ENCODE assay signal across 28 cellular contexts in genomic region chr2:96449174-96449573, GRCh38. TPM values are rescaled to one million over a fixed set of nuclear protein-coding genes. Genes with fewer than 3 reads are reported as not detected.
"Had no signal": no experiment of that assay in that cellular context is flagged by ENCODE, and none has a peak within 500 bp of the region (broad histone marks: within the 10 kb centered on the region; RNA-seq: fewer than 3 reads in every experiment).

No MANE protein-coding gene starts in this region.

- H3K36me3 ChIP-seq: gastrocnemius medialis, heart left ventricle, ovary, suprapubic skin, transverse colon, vagina had no signal

- H3K4me1 Mint-ChIP-seq: memory B cell; natural killer cell; stimulated activated naive CD8-positive, alpha-beta T cell treated with anti-CD3 and anti-CD28 coated beads, Interleukin-15, amount 100 ng/mL, for 72 hours had no signal

- H3K27ac ChIP-seq: dorsolateral prefrontal cortex, gastrocnemius medialis, hepatocyte, ovary, suprapubic skin, transverse colon, vagina had no signal

- H3K27me3 Mint-ChIP-seq: stimulated activated naive CD8-positive, alpha-beta T cell treated with anti-CD3 and anti-CD28 coated beads, Interleukin-15, amount 100 ng/mL, for 72 hours had no signal

- H3K27me3 ChIP-seq: dorsolateral prefrontal cortex, gastrocnemius medialis, heart left ventricle, hepatocyte, ovary, transverse colon, vagina had no signal

- H3K9me3 Mint-ChIP-seq: memory B cell, natural killer cell had no signal

- H3K79me2 ChIP-seq: hepatocyte had no signal

- H3K4me3 Mint-ChIP-seq: memory B cell; natural killer cell; stimulated activated naive CD8-positive, alpha-beta T cell treated with anti-CD3 and anti-CD28 coated beads, Interleukin-15, amount 100 ng/mL, for 72 hours had no signal

- H3K36me3 Mint-ChIP-seq: memory B cell, natural killer cell had no signal

- DNase-seq: dorsolateral prefrontal cortex; effector CD4-positive, alpha-beta T cell; foreskin fibroblast; gastrocnemius medialis; heart left ventricle; left colon; natural killer cell; occipital lobe; ovary; posterior cingulate gyrus; retina; stimulated activated CD4-positive, alpha-beta T cell treated with anti-CD3 and anti-CD28 coated beads, Interleukin-12 subunit alpha, Interleukin-12 subunit beta, amount 100 ng/mL, for 4 hours; stimulated activated CD4-positive, alpha-beta T cell treated with anti-CD3 and anti-CD28 coated beads, Interleukin-1b, Interleukin-23, amount 100 ng/mL, for 48 hours; stimulated activated CD4-positive, alpha-beta T cell treated with anti-CD3 and anti-CD28 coated beads, Interleukin-4, amount 100 ng/mL, for 1 hour; stimulated activated CD8-positive, alpha-beta memory T cell treated with anti-CD3 and anti-CD28 coated beads, Interleukin-4, amount 100 ng/mL, for 48 hours; stimulated activated naive CD4-positive, alpha-beta T cell; stimulated activated naive CD8-positive, alpha-beta T cell treated with anti-CD3 and anti-CD28 coated beads, Interleukin-15, amount 100 ng/mL, for 72 hours; transverse colon had no signal

- H3K27ac Mint-ChIP-seq: memory B cell; natural killer cell; stimulated activated naive CD8-positive, alpha-beta T cell treated with anti-CD3 and anti-CD28 coated beads, Interleukin-15, amount 100 ng/mL, for 72 hours had no signal

- FAIRE-seq: colon had no signal

- H3K4me3 ChIP-seq: dorsolateral prefrontal cortex, gastrocnemius medialis, heart left ventricle, hepatocyte, lung, ovary, smooth muscle cell, suprapubic skin, transverse colon, vagina had no signal

- H3K9me3 ChIP-seq: gastrocnemius medialis, heart left ventricle, ovary, suprapubic skin, transverse colon, vagina had no signal

- ATAC-seq: gastrocnemius medialis; left colon; natural killer cell; sciatic nerve; stimulated activated naive CD8-positive, alpha-beta T cell treated with anti-CD3 and anti-CD28 coated beads, Interleukin-15, amount 100 ng/mL, for 72 hours had no signal

- H2AFZ ChIP-seq: hepatocyte had no signal

- H3K4me2 ChIP-seq: hepatocyte, smooth muscle cell had no signal

- H3K4me1 ChIP-seq: suprapubic skin, transverse colon, vagina had no signal

RNA-seq across cellular contexts. Expression of gene NEURL3, which starts 56.0 kb away (rescaled TPM):
- total RNA-seq: gastrocnemius medialis, natural killer cell, ovary, pulmonary artery endothelial cell, smooth muscle cell had no signal
- polyA plus RNA-seq: neural cell had no signal
